8 cellular contexts compared by ENCODE assay signal in the genomic region with DNA sequence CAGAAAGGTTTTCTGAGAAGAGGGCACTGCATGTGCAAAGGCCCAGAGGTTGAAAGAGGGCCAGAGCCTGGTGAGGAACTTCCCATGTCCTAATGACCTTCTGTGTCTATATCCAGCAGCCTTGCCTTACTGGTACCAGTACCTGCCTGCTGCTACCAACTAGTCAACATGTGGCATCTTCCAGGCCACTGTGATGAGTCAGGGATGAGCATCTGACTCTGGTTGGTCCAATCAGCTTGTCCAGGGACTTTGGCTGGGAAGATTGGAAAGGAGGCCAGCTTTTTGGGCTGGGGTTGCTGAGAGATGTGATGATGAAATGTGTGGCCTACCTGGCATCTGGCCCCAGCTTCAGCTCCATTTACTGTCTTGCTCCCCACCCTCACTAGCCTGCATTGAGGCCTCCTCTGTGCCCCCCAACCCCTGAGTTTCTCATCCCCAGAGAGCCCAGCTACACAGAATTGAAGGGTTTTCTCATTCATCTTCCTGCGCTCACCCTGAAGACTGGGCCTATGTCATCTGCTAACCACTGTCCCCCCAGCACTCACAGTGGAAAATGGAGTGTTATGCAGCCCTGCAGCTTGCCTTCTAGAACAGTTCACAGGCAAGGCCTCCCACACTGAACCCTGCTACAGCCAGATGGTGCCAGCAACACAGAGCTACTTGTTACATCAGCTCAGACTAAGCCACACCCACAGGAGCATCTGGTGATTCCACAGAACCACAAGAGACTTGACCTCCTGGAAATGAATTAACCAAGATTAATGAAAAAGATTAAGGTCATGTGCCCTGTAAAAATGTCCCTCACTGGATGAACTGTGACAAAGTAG. TPM values are rescaled to one million over a fixed set of nuclear protein-coding genes. Genes with fewer than 3 reads are reported as not detected.
DNase-seq lines count a peak whose midpoint lies in the region; ATAC-seq, FAIRE-seq and TF ChIP-seq lines count a peak whose summit lies in the region.

No MANE protein-coding gene starts in this region.

- peak overlapping the region; percentile 14; the same call in 1 of the 2 replicates for H3K18ac ChIP-seq in IMR-90 (ENCODE audit: low read depth, low read length)

- ATAC-seq in IMR-90 (ENCODE audit: low read depth): peak; percentile 30
- no peak for ATAC-seq in GM18873 (IDR thresholded peaks at IDR 0.05; ENCODE audit: low FRiP score, unreplicated experiment)

- peak overlapping the region; percentile 31 for H3K9ac ChIP-seq in IMR-90 (ENCODE audit: low read depth, low read length)
- H3K9ac ChIP-seq in kidney (ENCODE audit: low read length in 2 of 2): no peak overlapping the region

- H3K4me1 ChIP-seq in IMR-90 (ENCODE audit: control insufficient read depth, insufficient read depth, low read length) (peaks cover 35% of the 10 kb centered on the region), breast epithelium (peaks cover 13 to 15% of the 10 kb centered on the region in 2 donors), kidney (ENCODE audit: control insufficient read depth in 1 of 2, insufficient read depth in 1 of 2, low read depth in 1 of 2, low read length in 2 of 2) (peaks cover 13 to 31% of the 10 kb centered on the region in 2 donors)

- peak overlapping the region; percentile 99 for H2AK5ac ChIP-seq in IMR-90 (ENCODE audit: low read depth, low read length)

- POLR2A ChIA-PET in IMR-90 (lab: Charles Lee; ENCODE audit: unreplicated experiment): no interaction called here

- no peak overlapping the region for H3K4me3 ChIP-seq in IMR-90 (ENCODE audit: insufficient read depth, low read depth, low read length)
- H3K4me3 ChIP-seq in breast epithelium: peak overlapping the region in 1 of 3 donors; percentile 96
- peak overlapping the region; percentile 8 to 97 for H3K4me3 ChIP-seq in kidney (ENCODE audit: low read length in 2 of 2)

- H4K91ac ChIP-seq in IMR-90 (ENCODE audit: insufficient read depth, low read depth, low read length): peak overlapping the region; percentile 83

- CTCF ChIA-PET in IMR-90 (lab: Yijun Ruan, JAX): interaction anchor here (0.5 to 0.7 kb wide), 3 partner anchors 17 to 1046 kb away, joined by 3 read pairs; no protein-coding TSS in a partner anchor

- peak overlapping the region; percentile 19; the same call in 1 of the 2 replicates for H4K5ac ChIP-seq in IMR-90 (ENCODE audit: low read depth, low read length)

- WGBS in IMR-90 (ENCODE audit: extremely low coverage in 2 of 2, insufficient read length in 1 of 2), 2 experiments: 100% methylated on average over 1 of the region's 1 CpG; no CpG with 5 or more reads in 1 of the 2 experiments

- peak overlapping the region; percentile 74 for H2AFZ ChIP-seq in IMR-90 (replicated peaks; ENCODE audit: low read length, poor library complexity)

- peak overlapping the region; percentile 47 to 81; a peak in 3 of 4 replicates for H4K8ac ChIP-seq in IMR-90 (ENCODE audit: low read depth in 2 of 2, low read length in 2 of 2)

- 0 out of 2 replicates have a peak, but pooled peaks cover 1% of the 10 kb centered on the region for H3K9me3 ChIP-seq in IMR-90 (ENCODE audit: control insufficient read depth, insufficient read depth, low read length)
- H3K9me3 ChIP-seq in breast epithelium: no peaks in the 10 kb centered on the region
- no peaks in the 10 kb centered on the region for H3K9me3 ChIP-seq in kidney (ENCODE audit: control insufficient read depth in 1 of 2, low read length in 2 of 2)

- TF ChIP-seq POLR2A in IMR-90 (IDR thresholded peaks at IDR 0.05; ENCODE audit: low read depth, low read length) (no peak), breast epithelium (IDR thresholded peaks at IDR 0.05) (no peak)

- H3K14ac ChIP-seq in IMR-90 (replicated peaks; ENCODE audit: low read depth, low read length): peak overlapping the region; percentile 85

- no peak for TF ChIP-seq RAD21 in IMR-90 (IDR thresholded peaks at IDR 0.05; ENCODE audit: low read length)

- peak overlapping the region; percentile 52 for H2BK20ac ChIP-seq in IMR-90 (ENCODE audit: low read depth, low read length)

- no peak overlapping the region; the same call in 1 of the 2 replicates for H3K56ac ChIP-seq in IMR-90 (ENCODE audit: extremely low read depth, insufficient read depth, low read length)

- in situ Hi-C loops in IMR-90 (cut with MboI; ENCODE audit: low sequenced_read_pairs): no loop called here

- no peak for FAIRE-seq in kidney (lab: Jason Lieb, UNC)

- H3K27me3 ChIP-seq in IMR-90 (ENCODE audit: control insufficient read depth, insufficient read depth, low read length) (no peaks in the 10 kb centered on the region), breast epithelium (no peaks in the 10 kb centered on the region)

- H3K27ac ChIP-seq in IMR-90 (ENCODE audit: insufficient read depth, low read length) (peak overlapping the region; percentile 79), breast epithelium (peak overlapping the region; percentile 94 to 95), kidney (ENCODE audit: low read depth in 2 of 2, low read length in 2 of 2) (no peak overlapping the region)

- peak overlapping the region; percentile 97 for H3K4ac ChIP-seq in IMR-90 (ENCODE audit: low read depth, low read length)

- DNase-seq in DMS 273 (lab: John Stamatoyannopoulos, UW; ENCODE audit: unreplicated experiment) (peak; percentile 95), IMR-90 (peak; percentile 98), SW480 (ENCODE audit: low spot score) (peak; percentile 49), breast epithelium (ENCODE audit: low spot score in 2 of 2) (peak in 1 of 2 donors; percentile 58), kidney (no peak), retina (no peak)
- peak; percentile 52 for DNase-seq in stimulated activated CD4-positive, alpha-beta T cell treated with anti-CD3 and anti-CD28 coated beads, Interleukin-4, amount 100 ng/mL, for 1 hour

- H2BK15ac ChIP-seq in IMR-90 (ENCODE audit: low read depth, low read length): peak overlapping the region; percentile 27; the same call in 1 of the 3 replicates

- H4K20me1 ChIP-seq in IMR-90 (ENCODE audit: insufficient read depth, low read length): peaks cover 20% of the 10 kb centered on the region

- H3K4me2 ChIP-seq in IMR-90 (ENCODE audit: low read depth, low read length): peak overlapping the region; percentile 0; the same call in 1 of the 2 replicates

- peaks cover 37% of the 10 kb centered on the region for H3K9me1 ChIP-seq in IMR-90 (ENCODE audit: insufficient read depth, low read length)

- no peak for TF ChIP-seq CTCF in IMR-90 (conservative IDR thresholded peaks at IDR 0.05; ENCODE audit: low read depth, low read length)
- no peak for TF ChIP-seq CTCF in breast epithelium (IDR thresholded peaks at IDR 0.05)
- no peak for TF ChIP-seq CTCF in kidney (IDR thresholded peaks at IDR 0.05; ENCODE audit: borderline replicate concordance, extremely low read depth, insufficient read depth)

- peaks cover 21 to 73% of the 10 kb centered on the region in 2 experiments for H3K79me1 ChIP-seq in IMR-90 (ENCODE audit: low read depth in 1 of 2, low read length in 2 of 2)

- peak overlapping the region; percentile 73 for H2BK5ac ChIP-seq in IMR-90 (ENCODE audit: low read depth, low read length, poor library complexity, severe bottlenecking)

- BruUV-seq in IMR-90 (replicated peaks; lab: Mats Ljungman, UMichigan): no TSS peak

- peak overlapping the region; percentile 79 for H2BK120ac ChIP-seq in IMR-90 (ENCODE audit: low read depth, low read length)

- peak overlapping the region; percentile 65; the same call in 1 of the 2 replicates for H3K23ac ChIP-seq in IMR-90 (ENCODE audit: low read depth, low read length)

- H3K36me3 ChIP-seq in IMR-90 (ENCODE audit: control insufficient read depth, insufficient read depth, low read length) (peaks cover 3% of the 10 kb centered on the region; the same call in 1 of the 2 replicates), breast epithelium (no peaks in the 10 kb centered on the region), kidney (ENCODE audit: control insufficient read depth in 1 of 2, insufficient read depth in 2 of 2, low read length in 2 of 2) (no peaks in the 10 kb centered on the region)

- dilution Hi-C loops in IMR-90 (cut with HindIII; ENCODE audit: low sequenced_read_pairs, unreplicated experiment): no loop called here

- intact Hi-C loops in IMR-90 (cut with micrococcal nuclease): no loop called here
- intact Hi-C loops in breast epithelium (cut with DNase I; ENCODE audit: low total_unique reads): no loop called here
- intact Hi-C loops in kidney (cut with DNase I): no loop called here

- H2AK9ac ChIP-seq in IMR-90 (replicated peaks; ENCODE audit: low read depth, low read length, poor library complexity): peak overlapping the region; percentile 94

RNA-seq across cellular contexts. Expression of gene TWF2, which starts 1.3 kb away (rescaled TPM):
- total RNA-seq in IMR-90 (2012; rRNA removed): 105 and 111 TPM in 2 replicates
- 145 and 158 TPM in 2 replicates for polyA plus RNA-seq in IMR-90 (2012; rRNA removed)
- 165 and 194 TPM in 2 replicates for polyA plus RNA-seq in IMR-90 (2012; cell fraction: cytosol; rRNA removed)
- polyA plus RNA-seq in IMR-90 (2012; cell fraction: nucleus; rRNA removed; ENCODE audit: low replicate concordance): 62.0 and 123 TPM in 2 replicates
- 10 to 100 TPM; 52.7 to 84.5 (median 65.2) TPM for total RNA-seq in breast epithelium
- 59.9 TPM for total RNA-seq in kidney
- polyA plus RNA-seq in kidney (ENCODE audit: insufficient read depth, low read depth, low replicate concordance): 44.0 TPM

RNA-seq across cellular contexts. Expression of gene PPM1M, which starts 5.3 kb away (rescaled TPM):
- total RNA-seq in IMR-90 (2012; rRNA removed) (12.2 and 13.1 TPM in 2 replicates), breast epithelium (10 to 100 TPM; 15.4 to 31.2 (median 20.2) TPM), kidney (32.5 TPM)
- polyA plus RNA-seq in IMR-90 (2012; rRNA removed) (15.4 and 18.1 TPM in 2 replicates), kidney (ENCODE audit: insufficient read depth, low read depth, low replicate concordance) (23.2 TPM)
- 12.1 and 14.9 TPM in 2 replicates for polyA plus RNA-seq in IMR-90 (2012; cell fraction: cytosol; rRNA removed)
- 51.7 and 53.1 TPM in 2 replicates for polyA plus RNA-seq in IMR-90 (2012; cell fraction: nucleus; rRNA removed; ENCODE audit: low replicate concordance)

RNA-seq across cellular contexts. Expression of gene TLR9, which starts 14.8 kb away (rescaled TPM):
- total RNA-seq in IMR-90 (2012; rRNA removed): not detected in 2 replicates
- 0.03 TPM in 1 of 2 replicates, not detected in the other for polyA plus RNA-seq in IMR-90 (2012; rRNA removed)
- 0.01 TPM in 1 of 2 replicates, not detected in the other for polyA plus RNA-seq in IMR-90 (2012; cell fraction: cytosol; rRNA removed)
- 0.15 TPM in 2 replicates for polyA plus RNA-seq in IMR-90 (2012; cell fraction: nucleus; rRNA removed; ENCODE audit: low replicate concordance)
- under 1 TPM in 1 of 3 donors, not detected in 2; 0.29 TPM for total RNA-seq in breast epithelium
- 0.94 TPM for total RNA-seq in kidney
- polyA plus RNA-seq in kidney (ENCODE audit: insufficient read depth, low read depth, low replicate concordance): not detected

RNA-seq across cellular contexts. Expression of gene WDR82, which starts 38.2 kb away (rescaled TPM):
- 65.3 and 68.1 TPM in 2 replicates for total RNA-seq in IMR-90 (2012; rRNA removed)
- polyA plus RNA-seq in IMR-90 (2012; rRNA removed): 30.9 and 38.1 TPM in 2 replicates
- polyA plus RNA-seq in IMR-90 (2012; cell fraction: cytosol; rRNA removed): 11.6 and 13.7 TPM in 2 replicates
- polyA plus RNA-seq in IMR-90 (2012; cell fraction: nucleus; rRNA removed; ENCODE audit: low replicate concordance): 4.1 and 16.9 TPM in 2 replicates
- 10 to 100 TPM; 49.6 to 53.1 (median 52.1) TPM for total RNA-seq in breast epithelium
- 75.8 TPM for total RNA-seq in kidney
- polyA plus RNA-seq in kidney (ENCODE audit: insufficient read depth, low read depth, low replicate concordance): 20.9 TPM

RNA-seq across cellular contexts. Expression of gene ALAS1, which starts 42.3 kb away (rescaled TPM):
- total RNA-seq in IMR-90 (2012; rRNA removed) (29.7 and 32.8 TPM in 2 replicates), breast epithelium (10 to 100 TPM; 25.9 to 34.7 (median 33.3) TPM), kidney (42.8 TPM)
- polyA plus RNA-seq in IMR-90 (2012; rRNA removed) (47.2 and 47.8 TPM in 2 replicates), kidney (ENCODE audit: insufficient read depth, low read depth, low replicate concordance) (77.2 TPM)
- 34.1 and 38.0 TPM in 2 replicates for polyA plus RNA-seq in IMR-90 (2012; cell fraction: cytosol; rRNA removed)
- polyA plus RNA-seq in IMR-90 (2012; cell fraction: nucleus; rRNA removed; ENCODE audit: low replicate concordance): 38.1 and 45.9 TPM in 2 replicates

Comparison
In these comparisons a context has a peak if more than half of its experiments do, and no peak if none do; other contexts are left out.
1. DNase-seq: peak in DMS 273 (single experiment), IMR-90 (single experiment), SW480 (single experiment) and stimulated activated CD4-positive, alpha-beta T cell treated with anti-CD3 and anti-CD28 coated beads, Interleukin-4, amount 100 ng/mL, for 1 hour (single experiment); none in kidney (single experiment) and retina (single experiment).
2. H3K27ac ChIP-seq: peak in IMR-90 (single experiment) and breast epithelium (2 of 2); none in kidney (0 of 2).